In the genomic region with DNA sequence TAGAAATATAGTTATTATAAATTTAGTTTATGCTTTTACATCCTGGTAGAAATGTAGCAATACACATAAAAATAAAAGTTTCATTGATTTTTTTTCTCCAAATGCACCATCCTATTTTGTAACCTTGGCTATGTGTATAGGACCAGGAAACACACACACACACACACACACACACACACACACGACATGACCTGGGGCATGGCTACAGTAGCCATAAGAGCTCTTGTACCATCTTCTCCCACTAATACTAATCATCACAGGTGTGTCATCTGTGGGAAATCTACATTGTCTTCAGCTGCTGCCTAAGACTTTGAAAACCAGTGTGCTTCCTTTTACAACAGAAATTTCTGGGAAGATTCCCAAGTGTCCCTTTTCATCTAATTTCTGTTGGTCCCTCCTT, we compare ENCODE assay signal across 18 cellular contexts.
DNase-seq lines count a peak whose midpoint lies in the region; ATAC-seq and TF ChIP-seq lines count a peak whose summit lies in the region.
"Had no signal": no experiment of that assay in that cellular context is flagged by ENCODE, and none has a peak within 500 bp of the region (broad histone marks: within the 10 kb centered on the region; RNA-seq: fewer than 3 reads in every experiment).

No MANE protein-coding gene starts in this region.

- H3K27ac ChIP-seq in ACC112 (ENCODE audit: low read depth, low read length) (peak overlapping the region; percentile 74; the same call in 1 of the 2 replicates), H9 (ENCODE audit: insufficient read length, low read depth, low read length) (no peak overlapping the region), RWPE2 (ENCODE audit: poor library complexity, severe bottlenecking) (no peak overlapping the region)
- H3K27ac ChIP-seq: HL-60 had no signal

- H3K4me2 ChIP-seq in H9 (ENCODE audit: insufficient read depth, insufficient read length, low read length): no peak overlapping the region
- H3K4me2 ChIP-seq: GM23338 had no signal

- peak overlapping the region; percentile 60 for H2BK20ac ChIP-seq in H9 (ENCODE audit: low read depth, low read length, poor library complexity, severe bottlenecking)

- intact Hi-C loops in activated naive CD4-positive, alpha-beta T cell treated with anti-CD3 and anti-CD28 coated beads for 36 hours (cut with micrococcal nuclease): no loop called here

- peaks cover 6 to 9% of the 10 kb centered on the region in 2 experiments for H3K4me1 Mint-ChIP-seq in H9
- H3K4me1 Mint-ChIP-seq in memory B cell: no peaks in the 10 kb centered on the region
- no peaks in the 10 kb centered on the region for H3K4me1 Mint-ChIP-seq in activated naive CD4-positive, alpha-beta T cell treated with anti-CD3 and anti-CD28 coated beads for 36 hours (ENCODE audit: low read depth)

- H3K4me1 ChIP-seq in ACC112 (ENCODE audit: control insufficient read depth, insufficient read depth, low read length, unreplicated experiment): peaks cover 43% of the 10 kb centered on the region
- no peaks in the 10 kb centered on the region for H3K4me1 ChIP-seq in H9 (ENCODE audit: insufficient read depth, low read length)
- H3K4me1 ChIP-seq in RWPE2 (ENCODE audit: insufficient read depth, poor library complexity, severe bottlenecking): no peaks in the 10 kb centered on the region

- no peak overlapping the region for H2AK5ac ChIP-seq in H9 (ENCODE audit: insufficient read length, low read length)

- H3T11ph ChIP-seq in H9 (ENCODE audit: low read length): no peak overlapping the region

- H3K9ac ChIP-seq in H9 (ENCODE audit: extremely low read depth, insufficient read length, low read length): no peak overlapping the region

- no peak overlapping the region for H3K23ac ChIP-seq in H9 (ENCODE audit: insufficient read length, low read depth, low read length)

- no peak overlapping the region for H2BK5ac ChIP-seq in H9 (ENCODE audit: insufficient read length, low read length)

- H3K14ac ChIP-seq in H9 (ENCODE audit: insufficient read depth, low read length): no peak overlapping the region

- H3K9me3 Mint-ChIP-seq in H9 (peaks cover 0 to 3% of the 10 kb centered on the region in 2 experiments; a peak in 1 of 5 replicates), memory B cell (no peaks in the 10 kb centered on the region)
- H3K9me3 Mint-ChIP-seq in activated naive CD4-positive, alpha-beta T cell treated with anti-CD3 and anti-CD28 coated beads for 36 hours: no peaks in the 10 kb centered on the region
- H3K9me3 Mint-ChIP-seq: CD14-positive monocyte; CD8-positive, alpha-beta T cell; GM23338 had no signal

- H2AFZ ChIP-seq in ACC112 (ENCODE audit: low read length, unreplicated experiment): no peak overlapping the region
- no peak overlapping the region for H2AFZ ChIP-seq in H9 (ENCODE audit: low read length)
- H2AFZ ChIP-seq: GM23338 had no signal

- H3K4me3 ChIP-seq in ACC112 (ENCODE audit: low read depth, low read length) (no peak overlapping the region), RWPE2 (ENCODE audit: severe bottlenecking) (no peak overlapping the region)
- H3K4me3 ChIP-seq: GM23338, HAP-1, K562 had no signal

- no peaks in the 10 kb centered on the region for H4K20me1 ChIP-seq in H9 (ENCODE audit: control insufficient read depth, insufficient read depth, insufficient read length)

- H3K36me3 ChIP-seq in ACC112 (ENCODE audit: insufficient read depth, low read length): no peaks in the 10 kb centered on the region
- no peaks in the 10 kb centered on the region for H3K36me3 ChIP-seq in RWPE2 (ENCODE audit: low read depth)
- H3K36me3 ChIP-seq: HAP-1 had no signal

- CTCF ChIA-PET in activated naive CD4-positive, alpha-beta T cell treated with anti-CD3 and anti-CD28 coated beads for 36 hours (lab: Charles Lee): no interaction called here

- no peaks in the 10 kb centered on the region for H3K79me1 ChIP-seq in H9 (ENCODE audit: insufficient read depth, low read depth, low read length, poor library complexity, severe bottlenecking)

- no peak overlapping the region for H3K4me3 Mint-ChIP-seq in H9
- H3K4me3 Mint-ChIP-seq in memory B cell: no peak overlapping the region
- no peak overlapping the region for H3K4me3 Mint-ChIP-seq in activated naive CD4-positive, alpha-beta T cell treated with anti-CD3 and anti-CD28 coated beads for 36 hours
- H3K4me3 Mint-ChIP-seq: CD14-positive monocyte; CD8-positive, alpha-beta T cell; GM23338 had no signal

- H4K5ac ChIP-seq in H9 (ENCODE audit: insufficient read length, low read depth, low read length): no peak overlapping the region

- ATAC-seq in RWPE2 (ENCODE audit: low read depth) (0 out of 3 replicates have a peak, but pooled peaks have one; percentile 25), memory B cell (ENCODE audit: low read depth) (no peak)
- ATAC-seq: CD8-positive, alpha-beta T cell; GM23338; K562 had no signal

- no peaks in the 10 kb centered on the region for H3K23me2 ChIP-seq in H9 (ENCODE audit: insufficient read length, low read depth, low read length, poor library complexity, severe bottlenecking)

- H3K4ac ChIP-seq in H9 (ENCODE audit: low read depth, low read length): no peak overlapping the region

- H2BK15ac ChIP-seq in H9 (ENCODE audit: low read depth, low read length): no peak overlapping the region

- H3K27ac Mint-ChIP-seq in H9 (no peak overlapping the region), memory B cell (peak overlapping the region; percentile 50)
- H3K27ac Mint-ChIP-seq in activated naive CD4-positive, alpha-beta T cell treated with anti-CD3 and anti-CD28 coated beads for 36 hours: no peak overlapping the region
- H3K27ac Mint-ChIP-seq: CD14-positive monocyte; CD8-positive, alpha-beta T cell; GM23338 had no signal

- WGBS in H9 (ENCODE audit: extremely low coverage, insufficient read length, low lambda C conversion rate): no CpG with 5 or more reads among the region's 1 CpG

- H3K9me3 ChIP-seq in H9 (ENCODE audit: control insufficient read depth, low read depth, low read length) (no peaks in the 10 kb centered on the region), RWPE2 (ENCODE audit: severe bottlenecking) (no peaks in the 10 kb centered on the region)
- H3K9me3 ChIP-seq: HAP-1 had no signal

- H3K27me3 Mint-ChIP-seq in H9 (ENCODE audit: low read depth) (no peaks in the 10 kb centered on the region), memory B cell (no peaks in the 10 kb centered on the region)
- H3K27me3 Mint-ChIP-seq in activated naive CD4-positive, alpha-beta T cell treated with anti-CD3 and anti-CD28 coated beads for 36 hours (ENCODE audit: low read depth): no peaks in the 10 kb centered on the region

- no peak overlapping the region for H2BK12ac ChIP-seq in H9 (ENCODE audit: insufficient read length, low read depth, low read length)

- H3K56ac ChIP-seq in H9 (ENCODE audit: insufficient read length, low read depth, low read length): no peak overlapping the region

- H3K27me3 ChIP-seq in ACC112 (ENCODE audit: insufficient read depth, low read length) (no peaks in the 10 kb centered on the region), H9 (ENCODE audit: insufficient read depth, low read length) (no peaks in the 10 kb centered on the region), RWPE2 (ENCODE audit: insufficient read depth, poor library complexity, severe bottlenecking) (no peaks in the 10 kb centered on the region)

- H3K36me3 Mint-ChIP-seq in H9 (ENCODE audit: insufficient read depth in 1 of 3, low read depth in 3 of 3): no peaks in the 10 kb centered on the region
- no peaks in the 10 kb centered on the region for H3K36me3 Mint-ChIP-seq in memory B cell
- H3K36me3 Mint-ChIP-seq in activated naive CD4-positive, alpha-beta T cell treated with anti-CD3 and anti-CD28 coated beads for 36 hours (ENCODE audit: low read depth): no peaks in the 10 kb centered on the region
- H3K36me3 Mint-ChIP-seq: CD14-positive monocyte; CD8-positive, alpha-beta T cell had no signal

- no peak overlapping the region for H3K18ac ChIP-seq in H9 (ENCODE audit: insufficient read length, low read depth, low read length)

- TF ChIP-seq CTCF in H9 (conservative IDR thresholded peaks at IDR 0.05): no peak
- TF ChIP-seq CTCF in RWPE2 (IDR thresholded peaks at IDR 0.05; ENCODE audit: poor library complexity, severe bottlenecking): no peak

- H4K91ac ChIP-seq in H9 (ENCODE audit: insufficient read length, low read depth, low read length): no peak overlapping the region

- no peaks in the 10 kb centered on the region for H3K79me2 ChIP-seq in ACC112 (ENCODE audit: control insufficient read depth, insufficient read depth, low read length, unreplicated experiment)
- H3K79me2 ChIP-seq in H9 (ENCODE audit: insufficient read depth, low read length): no peaks in the 10 kb centered on the region

- no peak overlapping the region for H2BK120ac ChIP-seq in H9 (ENCODE audit: low read depth, low read length, poor library complexity, severe bottlenecking)

- H4K8ac ChIP-seq in H9 (replicated peaks; ENCODE audit: insufficient read length, low read depth, low read length): no peak overlapping the region

- DNase-seq in H9 (no peak), RWPE2 (ENCODE audit: low spot score) (no peak), memory B cell (ENCODE audit: low spot score in 2 of 2) (no peak), ureter (ENCODE audit: low spot score) (no peak), pons (ENCODE audit: low spot score) (no peak), NCI-H446 (lab: John Stamatoyannopoulos, UW) (no peak)
- no peak for DNase-seq in activated naive CD4-positive, alpha-beta T cell treated with anti-CD3 and anti-CD28 coated beads for 36 hours
- DNase-seq: CD8-positive, alpha-beta T cell; COR-L47; DMS153; DMS79 treated with DMSO at 0.1 percent for 48 hours; GDM1 had no signal
